In genomic region chr9:31302620-31303418, GRCh38 we compare ENCODE assay signal across 10 cellular contexts.
DNase-seq lines count a peak whose midpoint lies in the region; ATAC-seq lines count a peak whose summit lies in the region.
"Had no signal": no experiment of that assay in that cellular context is flagged by ENCODE, and none has a peak within 500 bp of the region (broad histone marks: within the 10 kb centered on the region; RNA-seq: fewer than 3 reads in every experiment).

No MANE protein-coding gene starts in this region.

- no peaks in the 10 kb centered on the region for H3K27me3 ChIP-seq in H7 (ENCODE audit: control insufficient read depth, insufficient read depth, low read length)
- H3K27me3 ChIP-seq: gastroesophageal sphincter had no signal

- H3K9me3 Mint-ChIP-seq in activated T-helper 17 cell treated with anti-CD3 and anti-CD28 coated beads, Interleukin-2, amount 50 U/mL, for 72 hours = no peaks in the 10 kb centered on the region

- H3K4me3 ChIP-seq in H7 (ENCODE audit: insufficient read depth, low read depth, low read length) = no peak overlapping the region
- H3K4me3 ChIP-seq: gastroesophageal sphincter had no signal

- H3K27ac Mint-ChIP-seq in activated T-helper 17 cell treated with anti-CD3 and anti-CD28 coated beads, Interleukin-2, amount 50 U/mL, for 72 hours = peak overlapping the region; percentile 69
- H3K27ac Mint-ChIP-seq: H9 had no signal

- peak overlapping the region; percentile 40 for H3K4me3 Mint-ChIP-seq in activated T-helper 17 cell treated with anti-CD3 and anti-CD28 coated beads, Interleukin-2, amount 50 U/mL, for 72 hours
- H3K4me3 Mint-ChIP-seq: H9 had no signal

- no peaks in the 10 kb centered on the region for H3K36me3 Mint-ChIP-seq in activated T-helper 17 cell treated with anti-CD3 and anti-CD28 coated beads, Interleukin-2, amount 50 U/mL, for 72 hours (ENCODE audit: low read depth)

- DNase-seq in NCI-H2196 treated with DMSO at 0.1 percent for 48 hours (lab: John Stamatoyannopoulos, UW; ENCODE audit: unreplicated experiment) = no peak
- no peak for DNase-seq in H7
- no peak for DNase-seq in LoVo (ENCODE audit: low spot score)
- DNase-seq: H9 had no signal

- peaks cover 15% of the 10 kb centered on the region for H3K4me1 Mint-ChIP-seq in activated T-helper 17 cell treated with anti-CD3 and anti-CD28 coated beads, Interleukin-2, amount 50 U/mL, for 72 hours
- H3K4me1 Mint-ChIP-seq: H9 had no signal

- H3K36me3 ChIP-seq in H7 (replicated peaks; ENCODE audit: control insufficient read depth, insufficient read depth, low read length) = no peaks in the 10 kb centered on the region
- H3K36me3 ChIP-seq: gastroesophageal sphincter had no signal

- H3K27me3 Mint-ChIP-seq in activated T-helper 17 cell treated with anti-CD3 and anti-CD28 coated beads, Interleukin-2, amount 50 U/mL, for 72 hours = no peaks in the 10 kb centered on the region

- ATAC-seq in GM18519 (IDR thresholded peaks at IDR 0.05; ENCODE audit: low FRiP score, unreplicated experiment) = peak; percentile 70
- ATAC-seq in GM19468 (IDR thresholded peaks at IDR 0.05; ENCODE audit: extremely low read depth, unreplicated experiment) = peak; percentile 18
- ATAC-seq in HG03095 (IDR thresholded peaks at IDR 0.05; ENCODE audit: unreplicated experiment) = peak; percentile 75
- ATAC-seq in activated T-helper 17 cell treated with anti-CD3 and anti-CD28 coated beads, Interleukin-2, amount 50 U/mL, for 72 hours (replicated peaks) = peak; percentile 83
- no peak for ATAC-seq in HG03025 (IDR thresholded peaks at IDR 0.05; ENCODE audit: low FRiP score, unreplicated experiment)
- ATAC-seq: gastroesophageal sphincter had no signal
